Comparison of ENCODE assay signal across 8 cellular contexts in the genomic region with DNA sequence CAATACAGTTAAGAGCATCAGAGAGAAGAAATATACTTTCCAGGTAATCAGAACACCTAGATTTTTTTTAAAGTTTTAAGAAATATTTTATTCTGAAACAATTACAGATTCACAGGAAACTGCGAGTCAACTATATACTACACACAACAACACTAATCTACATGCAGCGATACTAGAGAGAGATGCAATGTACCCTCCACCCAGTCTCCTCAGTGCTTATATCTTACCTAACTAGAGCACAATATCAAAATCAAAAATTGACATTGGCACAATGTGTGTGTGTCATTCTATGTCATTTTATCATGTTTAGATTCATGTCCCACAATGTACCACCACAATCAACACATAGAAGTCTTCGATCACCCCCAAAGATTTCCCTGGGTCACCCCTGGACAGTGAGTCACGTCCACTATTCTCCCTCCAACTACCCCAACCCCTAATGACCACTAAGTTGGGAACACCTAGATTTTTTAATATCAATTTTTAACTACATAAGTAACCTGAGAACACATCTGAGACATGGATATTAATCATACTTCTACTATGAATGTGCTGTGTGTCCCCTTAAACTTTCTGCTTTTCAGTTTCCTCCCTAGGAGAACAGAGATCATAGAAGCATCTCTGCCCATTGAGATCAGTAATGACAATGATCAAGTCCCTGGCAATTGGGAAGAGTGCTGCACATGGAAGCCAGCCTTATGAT.
DNase-seq lines count a peak whose midpoint lies in the region; ATAC-seq lines count a peak whose summit lies in the region.
"Had no signal": no experiment of that assay in that cellular context is flagged by ENCODE, and none has a peak within 500 bp of the region (broad histone marks: within the 10 kb centered on the region; RNA-seq: fewer than 3 reads in every experiment).

No MANE protein-coding gene starts in this region.

- no peaks in the 10 kb centered on the region for H3K27me3 Mint-ChIP-seq in activated T-helper 17 cell treated with anti-CD3 and anti-CD28 coated beads, Interleukin-2, amount 50 U/mL, for 72 hours
- H3K27me3 Mint-ChIP-seq in stimulated activated memory B cell treated with anti-CD40 and anti-IgM and Interleukin-4, amounts not matched to agents 10 μg/mL and 1 μg/mL and 100 μg/mL, for 72 hours, result no peaks in the 10 kb centered on the region

- peaks cover 6% of the 10 kb centered on the region for H3K36me3 Mint-ChIP-seq in activated T-helper 17 cell treated with anti-CD3 and anti-CD28 coated beads, Interleukin-2, amount 50 U/mL, for 72 hours (ENCODE audit: low read depth)
- peaks cover 21% of the 10 kb centered on the region for H3K36me3 Mint-ChIP-seq in stimulated activated memory B cell treated with anti-CD40 and anti-IgM and Interleukin-4, amounts not matched to agents 10 μg/mL and 1 μg/mL and 100 μg/mL, for 72 hours

- no peaks in the 10 kb centered on the region for H3K9me3 Mint-ChIP-seq in activated T-helper 17 cell treated with anti-CD3 and anti-CD28 coated beads, Interleukin-2, amount 50 U/mL, for 72 hours
- H3K9me3 Mint-ChIP-seq in stimulated activated memory B cell treated with anti-CD40 and anti-IgM and Interleukin-4, amounts not matched to agents 10 μg/mL and 1 μg/mL and 100 μg/mL, for 72 hours, result no peaks in the 10 kb centered on the region

- ATAC-seq in GM18870 (IDR thresholded peaks at IDR 0.05; ENCODE audit: unreplicated experiment) (peak; percentile 31), HG02798 (IDR thresholded peaks at IDR 0.05; ENCODE audit: poor library complexity, unreplicated experiment) (peak; percentile 5)
- ATAC-seq in activated T-helper 17 cell treated with anti-CD3 and anti-CD28 coated beads, Interleukin-2, amount 50 U/mL, for 72 hours (replicated peaks), result peak; percentile 73
- ATAC-seq in stimulated activated memory B cell treated with anti-CD40 and anti-IgM and Interleukin-4, amounts not matched to agents 10 μg/mL and 1 μg/mL and 100 μg/mL, for 72 hours, result peak; percentile 21
- ATAC-seq: left lobe of liver had no signal

- H3K4me1 Mint-ChIP-seq in activated T-helper 17 cell treated with anti-CD3 and anti-CD28 coated beads, Interleukin-2, amount 50 U/mL, for 72 hours, result peaks cover 43% of the 10 kb centered on the region
- H3K4me1 Mint-ChIP-seq in stimulated activated memory B cell treated with anti-CD40 and anti-IgM and Interleukin-4, amounts not matched to agents 10 μg/mL and 1 μg/mL and 100 μg/mL, for 72 hours, result peaks cover 43% of the 10 kb centered on the region

- in situ Hi-C loops in G401 (cut with HindIII; ENCODE audit: low sequenced_read_pairs), result no loop called here

- peak overlapping the region; percentile 65 for H3K27ac Mint-ChIP-seq in activated T-helper 17 cell treated with anti-CD3 and anti-CD28 coated beads, Interleukin-2, amount 50 U/mL, for 72 hours
- peak overlapping the region; percentile 75 for H3K27ac Mint-ChIP-seq in stimulated activated memory B cell treated with anti-CD40 and anti-IgM and Interleukin-4, amounts not matched to agents 10 μg/mL and 1 μg/mL and 100 μg/mL, for 72 hours

- peak overlapping the region; percentile 65 for H3K4me3 Mint-ChIP-seq in activated T-helper 17 cell treated with anti-CD3 and anti-CD28 coated beads, Interleukin-2, amount 50 U/mL, for 72 hours
- peak overlapping the region; percentile 21 for H3K4me3 Mint-ChIP-seq in stimulated activated memory B cell treated with anti-CD40 and anti-IgM and Interleukin-4, amounts not matched to agents 10 μg/mL and 1 μg/mL and 100 μg/mL, for 72 hours

- DNase-seq in G401 (ENCODE audit: low spot score) (no peak), NCI-H1436 (lab: John Stamatoyannopoulos, UW) (no peak)
- no peak for DNase-seq in activated CD4-positive, CD25-positive, alpha-beta regulatory T cell (lab: John Stamatoyannopoulos, UW)

Comparison
In these comparisons a context has a peak if more than half of its experiments do, and no peak if none do; other contexts are left out.
1. ATAC-seq: peak in every context shown above with its lines; median percentile 73 in activated T-helper 17 cell treated with anti-CD3 and anti-CD28 coated beads, Interleukin-2, amount 50 U/mL, for 72 hours; 31 in GM18870; 21 in stimulated activated memory B cell treated with anti-CD40 and anti-IgM and Interleukin-4, amounts not matched to agents 10 μg/mL and 1 μg/mL and 100 μg/mL, for 72 hours; 5 in HG02798.